In genomic region chr7:80147543-80148376, GRCh38 we compare ENCODE assay signal across 1 cellular context.
TF ChIP-seq lines count a peak whose summit lies in the region.

No MANE protein-coding gene starts in this region.

TF ChIP-seq in HEK293, 187 proteins besides CTCF, POLR2A, EP300 and RAD21 (continued from another document and continues in another):
- TF ChIP-seq ZIC2 (tag by site-specific recombination; IDR thresholded peaks at IDR 0.05) (peak; percentile 79; the same call in 1 of the 2 replicates), SP2 (tag by site-specific recombination; IDR thresholded peaks at IDR 0.05) (no peak), ZBTB26 (tag by site-specific recombination; optimal IDR thresholded peaks at IDR 0.05) (no peak), ZNF175 (tag by site-specific recombination; IDR thresholded peaks at IDR 0.05) (no peak), ZNF501 (tag by site-specific recombination; IDR thresholded peaks at IDR 0.05) (no peak), HOXD13 (CRISPR knock-in tag; IDR thresholded peaks at IDR 0.05; ENCODE audit: borderline replicate concordance) (no peak), ZNF544 (tag by site-specific recombination; IDR thresholded peaks at IDR 0.05) (no peak), KLF10 (tag by site-specific recombination; IDR thresholded peaks at IDR 0.05) (0 out of 2 replicates have a peak, but pooled peaks have one; percentile 5), TRIM28 (IDR thresholded peaks at IDR 0.05; ENCODE audit: borderline replicate concordance, low read length) (no peak), ZEB2 (tag by site-specific recombination; IDR thresholded peaks at IDR 0.05) (no peak), GLIS2 (tag by site-specific recombination; IDR thresholded peaks at IDR 0.05) (no peak), ZBTB20 (tag by site-specific recombination; IDR thresholded peaks at IDR 0.05) (no peak), ZSCAN18 (tag by site-specific recombination; IDR thresholded peaks at IDR 0.05) (no peak), ZNF626 (tag by site-specific recombination; IDR thresholded peaks at IDR 0.05) (no peak), ZNF585B (tag by site-specific recombination; IDR thresholded peaks at IDR 0.05) (no peak), KLF1 (tag by site-specific recombination; IDR thresholded peaks at IDR 0.05) (no peak), GFI1B (tag by site-specific recombination; IDR thresholded peaks at IDR 0.05) (no peak), MYNN (tag by site-specific recombination; IDR thresholded peaks at IDR 0.05; ENCODE audit: borderline replicate concordance) (no peak), ELK4 (IDR thresholded peaks at IDR 0.05; ENCODE audit: borderline replicate concordance, low read depth, low read length) (no peak), HIC1 (tag by site-specific recombination; IDR thresholded peaks at IDR 0.05) (peak; percentile 34; the same call in 1 of the 2 replicates), ZNF549 (tag by site-specific recombination; IDR thresholded peaks at IDR 0.05) (no peak), KLF9 (tag by site-specific recombination; IDR thresholded peaks at IDR 0.05; ENCODE audit: low read depth) (no peak), ZBTB21 (tag by site-specific recombination; IDR thresholded peaks at IDR 0.05) (no peak), ZFP37 (tag by site-specific recombination; IDR thresholded peaks at IDR 0.05) (no peak), ZNF324 (tag by site-specific recombination; IDR thresholded peaks at IDR 0.05) (no peak), ZNF174 (tag by site-specific recombination; IDR thresholded peaks at IDR 0.05) (no peak), PRDM10 (tag by site-specific recombination; IDR thresholded peaks at IDR 0.05) (no peak), PRDM6 (tag by site-specific recombination; IDR thresholded peaks at IDR 0.05) (peak; percentile 95), ZNF274 (IDR thresholded peaks at IDR 0.05; ENCODE audit: low read length) (no peak), ZNF274 (tag by site-specific recombination; IDR thresholded peaks at IDR 0.05; ENCODE audit: borderline replicate concordance) (no peak), ZBTB8A (tag by site-specific recombination; IDR thresholded peaks at IDR 0.05) (no peak), OSR2 (tag by site-specific recombination; IDR thresholded peaks at IDR 0.05) (peak; percentile 42; the same call in 1 of the 2 replicates), ZNF433 (tag by site-specific recombination; IDR thresholded peaks at IDR 0.05; ENCODE audit: low read depth) (no peak), ZNF423 (tag by site-specific recombination; IDR thresholded peaks at IDR 0.05) (no peak), KLF16 (tag by site-specific recombination; IDR thresholded peaks at IDR 0.05) (no peak), ZNF404 (tag by site-specific recombination; IDR thresholded peaks at IDR 0.05) (no peak), ZNF548 (tag by site-specific recombination; IDR thresholded peaks at IDR 0.05) (no peak), ZNF654 (tag by site-specific recombination; IDR thresholded peaks at IDR 0.05; ENCODE audit: low read depth) (no peak), ZNF280D (tag by site-specific recombination; IDR thresholded peaks at IDR 0.05) (no peak)
- TF ChIP-seq, protein P1, sequence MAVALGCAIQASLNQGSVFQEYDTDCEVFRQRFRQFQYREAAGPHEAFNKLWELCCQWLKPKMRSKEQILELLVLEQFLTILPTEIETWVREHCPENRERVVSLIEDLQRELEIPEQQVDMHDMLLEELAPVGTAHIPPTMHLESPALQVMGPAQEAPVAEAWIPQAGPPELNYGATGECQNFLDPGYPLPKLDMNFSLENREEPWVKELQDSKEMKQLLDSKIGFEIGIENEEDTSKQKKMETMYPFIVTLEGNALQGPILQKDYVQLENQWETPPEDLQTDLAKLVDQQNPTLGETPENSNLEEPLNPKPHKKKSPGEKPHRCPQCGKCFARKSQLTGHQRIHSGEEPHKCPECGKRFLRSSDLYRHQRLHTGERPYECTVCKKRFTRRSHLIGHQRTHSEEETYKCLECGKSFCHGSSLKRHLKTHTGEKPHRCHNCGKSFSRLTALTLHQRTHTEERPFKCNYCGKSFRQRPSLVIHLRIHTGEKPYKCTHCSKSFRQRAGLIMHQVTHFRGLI (tag by site-specific recombination; IDR thresholded peaks at IDR 0.05): peak; percentile 97
- TF ChIP-seq, protein P2, sequence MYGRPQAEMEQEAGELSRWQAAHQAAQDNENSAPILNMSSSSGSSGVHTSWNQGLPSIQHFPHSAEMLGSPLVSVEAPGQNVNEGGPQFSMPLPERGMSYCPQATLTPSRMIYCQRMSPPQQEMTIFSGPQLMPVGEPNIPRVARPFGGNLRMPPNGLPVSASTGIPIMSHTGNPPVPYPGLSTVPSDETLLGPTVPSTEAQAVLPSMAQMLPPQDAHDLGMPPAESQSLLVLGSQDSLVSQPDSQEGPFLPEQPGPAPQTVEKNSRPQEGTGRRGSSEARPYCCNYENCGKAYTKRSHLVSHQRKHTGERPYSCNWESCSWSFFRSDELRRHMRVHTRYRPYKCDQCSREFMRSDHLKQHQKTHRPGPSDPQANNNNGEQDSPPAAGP (tag by site-specific recombination; IDR thresholded peaks at IDR 0.05): no peak
- TF ChIP-seq, protein P3, sequence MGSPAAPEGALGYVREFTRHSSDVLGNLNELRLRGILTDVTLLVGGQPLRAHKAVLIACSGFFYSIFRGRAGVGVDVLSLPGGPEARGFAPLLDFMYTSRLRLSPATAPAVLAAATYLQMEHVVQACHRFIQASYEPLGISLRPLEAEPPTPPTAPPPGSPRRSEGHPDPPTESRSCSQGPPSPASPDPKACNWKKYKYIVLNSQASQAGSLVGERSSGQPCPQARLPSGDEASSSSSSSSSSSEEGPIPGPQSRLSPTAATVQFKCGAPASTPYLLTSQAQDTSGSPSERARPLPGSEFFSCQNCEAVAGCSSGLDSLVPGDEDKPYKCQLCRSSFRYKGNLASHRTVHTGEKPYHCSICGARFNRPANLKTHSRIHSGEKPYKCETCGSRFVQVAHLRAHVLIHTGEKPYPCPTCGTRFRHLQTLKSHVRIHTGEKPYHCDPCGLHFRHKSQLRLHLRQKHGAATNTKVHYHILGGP (tag by site-specific recombination; IDR thresholded peaks at IDR 0.05): 0 out of 2 replicates have a peak, but pooled peaks have one; percentile 7
- TF ChIP-seq, protein P4, sequence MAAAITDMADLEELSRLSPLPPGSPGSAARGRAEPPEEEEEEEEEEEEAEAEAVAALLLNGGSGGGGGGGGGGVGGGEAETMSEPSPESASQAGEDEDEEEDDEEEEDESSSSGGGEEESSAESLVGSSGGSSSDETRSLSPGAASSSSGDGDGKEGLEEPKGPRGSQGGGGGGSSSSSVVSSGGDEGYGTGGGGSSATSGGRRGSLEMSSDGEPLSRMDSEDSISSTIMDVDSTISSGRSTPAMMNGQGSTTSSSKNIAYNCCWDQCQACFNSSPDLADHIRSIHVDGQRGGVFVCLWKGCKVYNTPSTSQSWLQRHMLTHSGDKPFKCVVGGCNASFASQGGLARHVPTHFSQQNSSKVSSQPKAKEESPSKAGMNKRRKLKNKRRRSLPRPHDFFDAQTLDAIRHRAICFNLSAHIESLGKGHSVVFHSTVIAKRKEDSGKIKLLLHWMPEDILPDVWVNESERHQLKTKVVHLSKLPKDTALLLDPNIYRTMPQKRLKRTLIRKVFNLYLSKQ (tag by site-specific recombination; IDR thresholded peaks at IDR 0.05; ENCODE audit: borderline replicate concordance): no peak
